In genomic region chr11:88259431-88259830, GRCh38 we compare ENCODE assay signal across 7 cellular contexts.
"Had no signal": no experiment of that assay in that cellular context is flagged by ENCODE, and none has a peak within 500 bp of the region (broad histone marks: within the 10 kb centered on the region; RNA-seq: fewer than 3 reads in every experiment).

No MANE protein-coding gene starts in this region.

- H3K4me3 ChIP-seq: GM12878 had no signal

- DNase-seq: GDM1, GF-D8 had no signal

- FAIRE-seq: G401.6, GM12878, GM12891, GM18507, GM19239 had no signal

- ATAC-seq: GM12878 had no signal
